In genomic region chr12:113670742-113671141, GRCh38 we compare ENCODE assay signal across 27 cellular contexts.
"Had no signal": no experiment of that assay in that cellular context is flagged by ENCODE, and none has a peak within 500 bp of the region (broad histone marks: within the 10 kb centered on the region; RNA-seq: fewer than 3 reads in every experiment).

No MANE protein-coding gene starts in this region.

- DNase-seq: colonic mucosa; cortex of kidney; effector CD8-positive, alpha-beta T cell; effector memory CD8-positive, alpha-beta T cell; endodermal cell; erythroblast; esophagus squamous epithelium; foreskin fibroblast; foreskin melanocyte; gastrocnemius medialis; glutamatergic neuron; head of caudate nucleus; heart right ventricle; hippocampal formation; left cardiac atrium; left lung; left ventricle myocardium superior; lower lobe of right lung; mesenchymal stem cell; mucosa of descending colon had no signal

- H3K4me1 Mint-ChIP-seq: mesothelial cell of epicardium had no signal

- ATAC-seq: effector memory CD8-positive, alpha-beta T cell; esophagus mucosa; gastrocnemius medialis; heart right ventricle; left cardiac atrium; left lung; left ventricle myocardium superior; lower lobe of right lung; mucosa of descending colon had no signal

- H3K36me3 ChIP-seq: colonic mucosa, esophagus squamous epithelium, gastrocnemius medialis, heart right ventricle, left lung, lower lobe of right lung had no signal

- H3K27ac ChIP-seq: colonic mucosa, epithelial cell of prostate, esophagus squamous epithelium, gastrocnemius medialis, heart right ventricle, left lung, lower lobe of right lung had no signal

- H3K27me3 ChIP-seq: colonic mucosa had no signal

- H3K27ac Mint-ChIP-seq: dendritic cell treated with granulocyte-macrophage colony-stimulating factor and Interleukin-4, amounts not matched to agents 40 ng/mL and 50 ng/mL, for 4 days; effector memory CD8-positive, alpha-beta T cell; endodermal cell; mesothelial cell of epicardium had no signal

- H3K4me1 ChIP-seq: colonic mucosa, esophagus squamous epithelium, gastrocnemius medialis, heart right ventricle, left lung, lower lobe of right lung had no signal

- H3K4me3 ChIP-seq: colonic mucosa, esophagus squamous epithelium, gastrocnemius medialis, heart right ventricle, left lung, lower lobe of right lung, mucosa of descending colon had no signal

- H3K36me3 Mint-ChIP-seq: mesothelial cell of epicardium had no signal

- H3K9me3 ChIP-seq: colonic mucosa, esophagus squamous epithelium, gastrocnemius medialis, heart right ventricle, left lung, lower lobe of right lung, mucosa of descending colon had no signal

- H3K4me3 Mint-ChIP-seq: dendritic cell treated with granulocyte-macrophage colony-stimulating factor and Interleukin-4, amounts not matched to agents 40 ng/mL and 50 ng/mL, for 4 days; effector memory CD8-positive, alpha-beta T cell; endodermal cell; mesothelial cell of epicardium had no signal

- H3K9me3 Mint-ChIP-seq: dendritic cell treated with granulocyte-macrophage colony-stimulating factor and Interleukin-4, amounts not matched to agents 40 ng/mL and 50 ng/mL, for 4 days; effector memory CD8-positive, alpha-beta T cell; endodermal cell; mesothelial cell of epicardium had no signal

- FAIRE-seq: endometrium, islet of Langerhans, keratinocyte had no signal
